Comparison of ENCODE assay signal across 1 cellular context in the genomic region with DNA sequence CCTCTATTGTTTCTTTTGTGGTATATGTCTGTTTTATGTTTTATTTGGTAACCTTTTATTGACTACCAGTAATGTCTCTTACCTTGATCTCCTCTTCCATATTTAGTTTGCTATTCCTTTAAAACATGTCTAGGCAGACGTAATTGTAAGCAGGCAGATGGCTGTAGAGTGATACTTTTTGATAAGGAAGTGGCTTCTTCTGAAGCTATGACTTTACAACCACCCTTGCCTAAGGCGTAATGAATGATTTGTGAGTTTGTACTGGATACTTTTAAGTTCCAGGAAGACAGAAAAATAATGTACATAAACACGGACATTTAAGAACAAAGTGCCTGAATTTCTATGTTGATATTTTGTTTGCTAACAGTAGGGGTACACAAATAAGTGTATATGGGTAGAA.
TF ChIP-seq lines count a peak whose summit lies in the region.

No MANE protein-coding gene starts in this region.

TF ChIP-seq in SK-N-SH, 30 proteins besides CTCF, POLR2A, EP300 and RAD21 (continued from another document):
- TF ChIP-seq, protein P1, sequence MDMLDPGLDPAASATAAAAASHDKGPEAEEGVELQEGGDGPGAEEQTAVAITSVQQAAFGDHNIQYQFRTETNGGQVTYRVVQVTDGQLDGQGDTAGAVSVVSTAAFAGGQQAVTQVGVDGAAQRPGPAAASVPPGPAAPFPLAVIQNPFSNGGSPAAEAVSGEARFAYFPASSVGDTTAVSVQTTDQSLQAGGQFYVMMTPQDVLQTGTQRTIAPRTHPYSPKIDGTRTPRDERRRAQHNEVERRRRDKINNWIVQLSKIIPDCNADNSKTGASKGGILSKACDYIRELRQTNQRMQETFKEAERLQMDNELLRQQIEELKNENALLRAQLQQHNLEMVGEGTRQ (IDR thresholded peaks at IDR 0.05; ENCODE audit: borderline replicate concordance, low read depth, low read length): no peak
- TF ChIP-seq, protein P2, sequence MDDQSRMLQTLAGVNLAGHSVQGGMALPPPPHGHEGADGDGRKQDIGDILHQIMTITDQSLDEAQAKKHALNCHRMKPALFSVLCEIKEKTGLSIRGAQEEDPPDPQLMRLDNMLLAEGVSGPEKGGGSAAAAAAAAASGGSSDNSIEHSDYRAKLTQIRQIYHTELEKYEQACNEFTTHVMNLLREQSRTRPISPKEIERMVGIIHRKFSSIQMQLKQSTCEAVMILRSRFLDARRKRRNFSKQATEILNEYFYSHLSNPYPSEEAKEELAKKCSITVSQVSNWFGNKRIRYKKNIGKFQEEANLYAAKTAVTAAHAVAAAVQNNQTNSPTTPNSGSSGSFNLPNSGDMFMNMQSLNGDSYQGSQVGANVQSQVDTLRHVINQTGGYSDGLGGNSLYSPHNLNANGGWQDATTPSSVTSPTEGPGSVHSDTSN (IDR thresholded peaks at IDR 0.05): no peak
- TF ChIP-seq FOXM1 (IDR thresholded peaks at IDR 0.05; ENCODE audit: low read depth) (no peak), YY1 (IDR thresholded peaks at IDR 0.05; ENCODE audit: low read depth) (no peak), NRF1 (IDR thresholded peaks at IDR 0.05; ENCODE audit: low read depth, low read length) (no peak)
